ENCODE assay signal across 13 cellular contexts in genomic region chr5:74542477-74542876, GRCh38.
DNase-seq lines count a peak whose midpoint lies in the region; ATAC-seq, FAIRE-seq and TF ChIP-seq lines count a peak whose summit lies in the region.
"Had no signal": no experiment of that assay in that cellular context is flagged by ENCODE, and none has a peak within 500 bp of the region (broad histone marks: within the 10 kb centered on the region; RNA-seq: fewer than 3 reads in every experiment).

No MANE protein-coding gene starts in this region.

- peak; percentile 92 for FAIRE-seq in keratinocyte (lab: Jason Lieb, UNC)

- H3K27ac ChIP-seq in HUES64 (ENCODE audit: low read depth, low read length) (peak overlapping the region; percentile 46), keratinocyte (ENCODE audit: control insufficient read depth, insufficient read depth, low read length) (peak overlapping the region; percentile 97)
- H3K27ac ChIP-seq: neutrophil had no signal

- peaks cover 49% of the 10 kb centered on the region for H3K4me1 ChIP-seq in HUES64 (ENCODE audit: insufficient read depth, low read length)
- H3K4me1 ChIP-seq in keratinocyte (ENCODE audit: control insufficient read depth, extremely low read depth, insufficient read depth, low read length): peaks cover 45% of the 10 kb centered on the region

- no peaks in the 10 kb centered on the region for H3K79me2 ChIP-seq in keratinocyte (ENCODE audit: control insufficient read depth, insufficient read depth, low read length)

- 61% methylated on average over 3 of the region's 3 CpGs for WGBS in HUES64

- H3K27me3 ChIP-seq in HUES64 (ENCODE audit: insufficient read depth, low read length): peaks cover 8% of the 10 kb centered on the region
- H3K27me3 ChIP-seq in keratinocyte (ENCODE audit: control insufficient read depth, extremely low read depth, insufficient read depth, low read length): no peaks in the 10 kb centered on the region
- H3K27me3 ChIP-seq: neutrophil had no signal

- H3K9me3 ChIP-seq in HUES64 (ENCODE audit: insufficient read depth, low read depth, low read length) (no peaks in the 10 kb centered on the region), keratinocyte (ENCODE audit: control insufficient read depth, low read depth, low read length) (no peaks in the 10 kb centered on the region)
- H3K9me3 ChIP-seq: neutrophil had no signal

- in situ Hi-C loops in ACHN (cut with HindIII; ENCODE audit: low pct_ligation_motif_present, low pct_unique_long_range_greater_than_20kb, low sequenced_read_pairs): no loop called here

- peak overlapping the region; percentile 40 for H2AFZ ChIP-seq in keratinocyte (ENCODE audit: control insufficient read depth, low read length)

- H3K36me3 ChIP-seq in HUES64 (ENCODE audit: insufficient read depth, low read length) (no peaks in the 10 kb centered on the region), keratinocyte (ENCODE audit: control insufficient read depth in 2 of 2, extremely low read depth in 1 of 2, insufficient read depth in 2 of 2, low read length in 2 of 2) (no peaks in the 10 kb centered on the region)
- H3K36me3 ChIP-seq: neutrophil had no signal

- TF ChIP-seq CTCF in keratinocyte (optimal IDR thresholded peaks at IDR 0.05 in 1 of 3, IDR thresholded peaks at IDR 0.05 in 1 of 3, conservative IDR thresholded peaks at IDR 0.05 in 1 of 3; ENCODE audit: extremely low read depth in 1 of 3, insufficient read depth in 2 of 3, low read length in 3 of 3): peak; percentile 9 to 48 (median 36)

- no peak overlapping the region for H3K4me3 ChIP-seq in HUES64 (ENCODE audit: low read length)
- peak overlapping the region in 1 of 3 experiments; percentile 54 for H3K4me3 ChIP-seq in keratinocyte (ENCODE audit: control insufficient read depth in 2 of 3, extremely low read depth in 1 of 3, insufficient read depth in 2 of 3, low read depth in 1 of 3, low read length in 3 of 3)
- H3K4me3 ChIP-seq: lung had no signal

- H4K20me1 ChIP-seq in keratinocyte (ENCODE audit: control insufficient read depth, extremely low read depth, insufficient read depth, low read length): no peaks in the 10 kb centered on the region

- peak; percentile 11 for DNase-seq in ACHN
- DNase-seq in astrocyte of the hippocampus (ENCODE audit: low read depth, low spot score): peak; percentile 65
- no peak for DNase-seq in keratinocyte (ENCODE audit: low read depth, low spot score)
- no peak for DNase-seq in MV-4-11 (lab: John Stamatoyannopoulos, UW)
- DNase-seq: activated CD4-positive, alpha-beta T cell treated with anti-CD3 and anti-CD28 coated beads, Interleukin-2, amount 50 U/mL, for 48 hours; GOT3; NCI-H1092 treated with DMSO at 0.1 percent for 48 hours had no signal

- no peaks in the 10 kb centered on the region for H3K9me1 ChIP-seq in keratinocyte (ENCODE audit: control insufficient read depth, extremely low read depth, insufficient read depth, low read length)

- dilution Hi-C loops in keratinocyte (cut with MboI; ENCODE audit: extremely low pct_ligation_motif_present, low sequenced_read_pairs): no loop called here

- peak overlapping the region; percentile 89 for H3K4me2 ChIP-seq in keratinocyte (ENCODE audit: control insufficient read depth, extremely low read depth, insufficient read depth, low read depth, low read length)

- ATAC-seq in GM21381 (IDR thresholded peaks at IDR 0.05; ENCODE audit: unreplicated experiment): no peak
- no peak for ATAC-seq in GM21737 (IDR thresholded peaks at IDR 0.05; ENCODE audit: unreplicated experiment)
- no peak for ATAC-seq in HG03045 (IDR thresholded peaks at IDR 0.05; ENCODE audit: unreplicated experiment)

- H3K9ac ChIP-seq in HUES64 (ENCODE audit: low read depth, low read length) (no peak overlapping the region), keratinocyte (ENCODE audit: control insufficient read depth, extremely low read depth, insufficient read depth, low read length) (peak overlapping the region; percentile 59)

Comparison
In these comparisons a context has a peak if more than half of its experiments do, and no peak if none do; other contexts are left out.
1. DNase-seq: peak in ACHN (single experiment) and astrocyte of the hippocampus (single experiment); none in keratinocyte (single experiment) and MV-4-11 (single experiment).